ENCODE assay signal across 1 cellular context in the genomic region with DNA sequence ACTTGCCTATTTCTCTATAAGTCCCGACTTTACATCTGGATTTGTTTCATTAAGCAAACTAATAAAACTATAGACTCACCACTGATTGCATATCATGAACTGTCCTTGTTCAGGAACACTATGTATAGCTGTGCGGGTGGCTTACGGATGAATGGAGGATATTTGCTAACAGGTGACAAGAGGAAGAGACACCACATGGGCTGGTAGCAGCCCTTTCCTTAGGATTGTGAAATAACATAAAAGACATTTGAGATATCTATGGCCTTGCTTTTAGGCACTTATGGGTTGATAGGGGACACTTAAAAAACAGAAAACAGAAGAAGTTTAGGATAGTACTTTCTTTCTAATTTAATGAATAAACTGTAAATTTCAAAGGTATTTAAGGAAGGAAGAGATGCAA.
TF ChIP-seq lines count a peak whose summit lies in the region.

No MANE protein-coding gene starts in this region.

TF ChIP-seq in HepG2, 621 proteins besides CTCF, POLR2A, EP300 and RAD21:
- TF ChIP-seq HIVEP1 (CRISPR knock-in tag; IDR thresholded peaks at IDR 0.05) (no peak), RAD51 (IDR thresholded peaks at IDR 0.05; ENCODE audit: borderline replicate concordance) (no peak), GTF3A (CRISPR knock-in tag; conservative IDR thresholded peaks at IDR 0.05) (no peak), ELF3 (CRISPR knock-in tag; IDR thresholded peaks at IDR 0.05) (no peak), MED1 (CRISPR knock-in tag; IDR thresholded peaks at IDR 0.05) (no peak), CEBPB (IDR thresholded peaks at IDR 0.05; ENCODE audit: borderline replicate concordance, low read depth, low read length) (peak; percentile 64; the same call in 1 of the 2 replicates)
- TF ChIP-seq, protein P1, sequence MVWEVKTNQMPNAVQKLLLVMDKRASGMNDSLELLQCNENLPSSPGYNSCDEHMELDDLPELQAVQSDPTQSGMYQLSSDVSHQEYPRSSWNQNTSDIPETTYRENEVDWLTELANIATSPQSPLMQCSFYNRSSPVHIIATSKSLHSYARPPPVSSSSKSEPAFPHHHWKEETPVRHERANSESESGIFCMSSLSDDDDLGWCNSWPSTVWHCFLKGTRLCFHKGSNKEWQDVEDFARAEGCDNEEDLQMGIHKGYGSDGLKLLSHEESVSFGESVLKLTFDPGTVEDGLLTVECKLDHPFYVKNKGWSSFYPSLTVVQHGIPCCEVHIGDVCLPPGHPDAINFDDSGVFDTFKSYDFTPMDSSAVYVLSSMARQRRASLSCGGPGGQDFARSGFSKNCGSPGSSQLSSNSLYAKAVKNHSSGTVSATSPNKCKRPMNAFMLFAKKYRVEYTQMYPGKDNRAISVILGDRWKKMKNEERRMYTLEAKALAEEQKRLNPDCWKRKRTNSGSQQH (CRISPR knock-in tag; IDR thresholded peaks at IDR 0.05; ENCODE audit: low read depth), result no peak
- TF ChIP-seq, protein P2, sequence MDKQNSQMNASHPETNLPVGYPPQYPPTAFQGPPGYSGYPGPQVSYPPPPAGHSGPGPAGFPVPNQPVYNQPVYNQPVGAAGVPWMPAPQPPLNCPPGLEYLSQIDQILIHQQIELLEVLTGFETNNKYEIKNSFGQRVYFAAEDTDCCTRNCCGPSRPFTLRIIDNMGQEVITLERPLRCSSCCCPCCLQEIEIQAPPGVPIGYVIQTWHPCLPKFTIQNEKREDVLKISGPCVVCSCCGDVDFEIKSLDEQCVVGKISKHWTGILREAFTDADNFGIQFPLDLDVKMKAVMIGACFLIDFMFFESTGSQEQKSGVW (CRISPR knock-in tag; IDR thresholded peaks at IDR 0.05; ENCODE audit: borderline replicate concordance), result no peak
TF ChIP-seq in HepG2: peak in this region for 1.
